Comparison of ENCODE assay signal across 20 cellular contexts in genomic region chr12:109139791-109140190, GRCh38. TPM values are rescaled to one million over a fixed set of nuclear protein-coding genes. Genes with fewer than 3 reads are reported as not detected.
A peak's percentile ranks its signal among the peaks of the same experiment; 100 is the strongest.
DNase-seq lines count a peak whose midpoint lies in the region; ATAC-seq, FAIRE-seq and TF ChIP-seq lines count a peak whose summit lies in the region.
"Had no signal": no experiment of that assay in that cellular context is flagged by ENCODE, and none has a peak within 500 bp of the region (broad histone marks: within the 10 kb centered on the region; RNA-seq: fewer than 3 reads in every experiment).

No MANE protein-coding gene starts in this region.

- ATAC-seq in right cardiac atrium: peak in 1 of 2 donors; percentile 11
- no peak for ATAC-seq in right lobe of liver
- ATAC-seq: GM23338 had no signal

- DNase-seq in A673 (ENCODE audit: low spot score) (no peak), adipocyte (ENCODE audit: low read depth) (no peak), right cardiac atrium (no peak), sigmoid colon (peak; percentile 49), kidney (no peak), right lobe of liver (no peak), NCI-H2171 treated with DMSO at 0.1 percent for 48 hours (lab: John Stamatoyannopoulos, UW) (no peak)
- DNase-seq in stimulated activated naive CD4-positive, alpha-beta T cell treated with Interleukin-2 at 50 U/mL for 16 hours (lab: John Stamatoyannopoulos, UW): no peak
- DNase-seq: EL, GF-D8, HCEC 1CT, MV-4-11, NCI-H1694, NCI-H2081, NCI-H2171, NCI-H446, NCI-H526 had no signal

- H3K27me3 ChIP-seq in A673 (replicated peaks; ENCODE audit: insufficient read depth, low read depth, low read length, poor library complexity) (no peaks in the 10 kb centered on the region), adipocyte (replicated peaks; ENCODE audit: control insufficient read depth, insufficient read depth, low read length) (no peaks in the 10 kb centered on the region), right cardiac atrium (ENCODE audit: control insufficient read depth, insufficient read depth) (no peaks in the 10 kb centered on the region), sigmoid colon (no peaks in the 10 kb centered on the region), right lobe of liver (no peaks in the 10 kb centered on the region)
- H3K27me3 ChIP-seq: Peyer's patch had no signal

- no peak for TF ChIP-seq EP300 in sigmoid colon (IDR thresholded peaks at IDR 0.05)

- TF ChIP-seq CTCF in A673 (conservative IDR thresholded peaks at IDR 0.05; ENCODE audit: low read depth, low read length): no peak
- no peak for TF ChIP-seq CTCF in sigmoid colon (IDR thresholded peaks at IDR 0.05)
- no peak for TF ChIP-seq CTCF in kidney (IDR thresholded peaks at IDR 0.05; ENCODE audit: borderline replicate concordance, extremely low read depth, insufficient read depth)
- no peak for TF ChIP-seq CTCF in right lobe of liver (IDR thresholded peaks at IDR 0.05)

- peak overlapping the region; percentile 50 for H3K27ac ChIP-seq in A673 (ENCODE audit: low read depth, low read length, poor library complexity, severe bottlenecking)
- H3K27ac ChIP-seq in right cardiac atrium (ENCODE audit: low read length): peak overlapping the region; percentile 36
- no peak overlapping the region for H3K27ac ChIP-seq in sigmoid colon
- H3K27ac ChIP-seq in kidney (ENCODE audit: low read depth in 2 of 2, low read length in 2 of 2): peak overlapping the region in 1 of 2 donors; percentile 28
- peak overlapping the region in 1 of 3 donors; percentile 57 for H3K27ac ChIP-seq in right lobe of liver
- H3K27ac ChIP-seq: Peyer's patch had no signal

- H3K4me1 ChIP-seq in A673 (ENCODE audit: insufficient read depth, low read length, poor library complexity, severe bottlenecking) (no peaks in the 10 kb centered on the region), adipocyte (ENCODE audit: control insufficient read depth, insufficient read depth, low read length) (peaks cover 49% of the 10 kb centered on the region), right cardiac atrium (ENCODE audit: control insufficient read depth, insufficient read depth, low read length) (peaks cover 3% of the 10 kb centered on the region), sigmoid colon (peaks cover 0 to 23% (median 12%) of the 10 kb centered on the region in 4 donors), kidney (ENCODE audit: control insufficient read depth in 1 of 2, insufficient read depth in 1 of 2, low read depth in 1 of 2, low read length in 2 of 2) (peaks cover 5 to 13% of the 10 kb centered on the region in 2 donors), right lobe of liver (peaks cover 0 to 93% (median 32%) of the 10 kb centered on the region in 4 donors)
- H3K4me1 ChIP-seq: Peyer's patch had no signal

- intact Hi-C loops in A673 (cut with micrococcal nuclease; ENCODE audit: unreplicated experiment) (no loop called here), right cardiac atrium (cut with DNase I) (no loop called here), sigmoid colon (cut with DNase I) (no loop called here), kidney (cut with DNase I) (no loop called here), right lobe of liver (cut with DNase I) (loop anchor here (10.0 kb wide), 1 partner anchor 55 kb away; no protein-coding TSS in a partner anchor)

- H3K4me3 ChIP-seq in A673 (ENCODE audit: low read depth, low read length, poor library complexity, severe bottlenecking) (no peak overlapping the region), adipocyte (ENCODE audit: low read length) (peak overlapping the region; percentile 15), right cardiac atrium (ENCODE audit: low read length) (no peak overlapping the region), sigmoid colon (no peak overlapping the region), kidney (ENCODE audit: low read length in 2 of 2) (no peak overlapping the region), right lobe of liver (no peak overlapping the region)
- H3K4me3 ChIP-seq: GM23338, Peyer's patch had no signal

- CTCF ChIA-PET in A673 (lab: Charles Lee): no interaction called here

- H3K9ac ChIP-seq in adipocyte (ENCODE audit: low read length): peak overlapping the region; percentile 74
- H3K9ac ChIP-seq in kidney (ENCODE audit: low read length in 2 of 2): no peak overlapping the region

- H3K9me3 ChIP-seq in A673 (ENCODE audit: low read depth, low read length, poor library complexity, severe bottlenecking) (peaks cover 8% of the 10 kb centered on the region), adipocyte (ENCODE audit: control insufficient read depth, low read length) (no peaks in the 10 kb centered on the region), right cardiac atrium (ENCODE audit: control insufficient read depth, low read length) (no peaks in the 10 kb centered on the region), sigmoid colon (no peaks in the 10 kb centered on the region), kidney (ENCODE audit: control insufficient read depth in 1 of 2, low read length in 2 of 2) (no peaks in the 10 kb centered on the region), right lobe of liver (no peaks in the 10 kb centered on the region)

- POLR2A ChIA-PET in A673 (lab: Charles Lee; ENCODE audit: low non-redundant PET): no interaction called here

- WGBS in right cardiac atrium: 73% methylated on average over 7 of the region's 7 CpGs
- WGBS in sigmoid colon, 2 donors: 81 to 85% methylated on average over 7 of the region's 7 CpGs
- no CpG with 5 or more reads among the region's 7 CpGs for WGBS in right lobe of liver (ENCODE audit: insufficient coverage, low coverage, low lambda C conversion rate, missing lambda C conversion rate)

- no peak for FAIRE-seq in kidney (lab: Jason Lieb, UNC)
- FAIRE-seq: A204.1 had no signal

- no peaks in the 10 kb centered on the region for H3K36me3 ChIP-seq in A673 (ENCODE audit: insufficient read depth, low read length, poor library complexity, severe bottlenecking)
- H3K36me3 ChIP-seq in adipocyte (ENCODE audit: control insufficient read depth, insufficient read depth, low read length, severe bottlenecking): peaks cover 50% of the 10 kb centered on the region
- H3K36me3 ChIP-seq in sigmoid colon: peaks cover 0 to 14% (median 7%) of the 10 kb centered on the region in 4 donors
- H3K36me3 ChIP-seq in kidney (ENCODE audit: control insufficient read depth in 1 of 2, insufficient read depth in 2 of 2, low read length in 2 of 2): peaks cover 0 to 9% of the 10 kb centered on the region in 2 donors
- peaks cover 0 to 31% (median 2%) of the 10 kb centered on the region in 4 donors for H3K36me3 ChIP-seq in right lobe of liver

- TF ChIP-seq POLR2A in sigmoid colon (IDR thresholded peaks at IDR 0.05): no peak
- TF ChIP-seq POLR2A in right lobe of liver (IDR thresholded peaks at IDR 0.05): no peak

- BruUV-seq in A673 (replicated peaks; lab: Mats Ljungman, UMichigan): no TSS peak

RNA-seq across cellular contexts. Expression of gene ACACB, which starts 23.4 kb away (rescaled TPM):
- total RNA-seq in A673 (2021) (8.2 and 10.1 TPM in 2 replicates), right cardiac atrium (100 to 1,000 TPM in 3 of 4 donors, 10 to 100 TPM in 1; 94.9 to 128 (median 116) TPM), sigmoid colon (100 to 1,000 TPM; 116 to 295 (median 161) TPM), kidney (56.8 TPM), right lobe of liver (100 to 1,000 TPM; 107 to 237 (median 187) TPM)
- polyA plus RNA-seq in right cardiac atrium (87.1 TPM), sigmoid colon (10 to 100 TPM in 1 of 3 donors, 1 to 10 TPM in 2; 5.3 to 36.0 (median 5.4) TPM), kidney (ENCODE audit: insufficient read depth, low read depth, low replicate concordance) (13.8 TPM)

RNA-seq across cellular contexts. Expression of gene UNG, which starts 42.4 kb away (rescaled TPM):
- total RNA-seq in A673 (2021): 53.2 and 58.5 TPM in 2 replicates
- 10 to 100 TPM; 10.3 to 16.6 (median 13.2) TPM for total RNA-seq in right cardiac atrium
- polyA plus RNA-seq in right cardiac atrium: 10.3 TPM
- total RNA-seq in sigmoid colon: 10 to 100 TPM; 11.9 to 17.1 (median 12.1) TPM
- polyA plus RNA-seq in sigmoid colon: 10 to 100 TPM; 27.0 to 34.8 (median 28.9) TPM
- 24.9 TPM for total RNA-seq in kidney
- 30.3 TPM for polyA plus RNA-seq in kidney (ENCODE audit: insufficient read depth, low read depth, low replicate concordance)
- total RNA-seq in right lobe of liver: 10 to 100 TPM; 16.3 to 42.7 (median 21.2) TPM

RNA-seq across cellular contexts. Expression of gene ALKBH2, which starts 46.5 kb away (rescaled TPM):
- 40.6 and 44.5 TPM in 2 replicates for total RNA-seq in A673 (2021)
- 10 to 100 TPM in 1 of 4 donors, 1 to 10 TPM in 3; 7.4 to 12.2 (median 7.6) TPM for total RNA-seq in right cardiac atrium
- polyA plus RNA-seq in right cardiac atrium: 12.2 TPM
- 10 to 100 TPM; 11.6 to 29.3 (median 16.5) TPM for total RNA-seq in sigmoid colon
- 10 to 100 TPM in 2 of 3 donors, 1 to 10 TPM in 1; 5.3 to 17.9 (median 14.4) TPM for polyA plus RNA-seq in sigmoid colon
- 14.7 TPM for total RNA-seq in kidney
- polyA plus RNA-seq in kidney (ENCODE audit: insufficient read depth, low read depth, low replicate concordance): 18.8 TPM
- total RNA-seq in right lobe of liver: 10 to 100 TPM in 4 of 6 experiments, 1 to 10 TPM in 2; 6.1 to 19.3 (median 17.1) TPM

Comparison
In these comparisons a context has a peak if more than half of its experiments do, and no peak if none do; other contexts are left out.
1. H3K27ac ChIP-seq: peak in A673 (single experiment) and right cardiac atrium (single experiment); none in sigmoid colon (0 of 4).
2. intact Hi-C loops: an anchor here in right lobe of liver (10.0 kb wide); none called in A673, right cardiac atrium, sigmoid colon and kidney.